1 cellular context compared by ENCODE assay signal in genomic region chr7:1001069-1001770, GRCh38.
A peak's percentile ranks its signal among the peaks of the same experiment; 100 is the strongest.
TF ChIP-seq lines count a peak whose summit lies in the region.

No MANE protein-coding gene starts in this region.

TF ChIP-seq in H1, 55 proteins besides CTCF, POLR2A, EP300 and RAD21:
- peak; percentile 68 for TF ChIP-seq BACH1 (IDR thresholded peaks at IDR 0.05; ENCODE audit: low read length)
- TF ChIP-seq YY1 (IDR thresholded peaks at IDR 0.05; ENCODE audit: low read depth, low read length), result peak; percentile 60; the same call in 1 of the 2 replicates
- TF ChIP-seq HDAC2 (IDR thresholded peaks at IDR 0.05; ENCODE audit: borderline replicate concordance in 1 of 2, low read depth in 2 of 2, low read length in 2 of 2), result peak in 1 of 2 experiments; percentile 51; a peak in 1 of 4 replicates
- 0 out of 2 replicates have a peak, but pooled peaks have one; percentile 37 for TF ChIP-seq GABPA (IDR thresholded peaks at IDR 0.05; ENCODE audit: borderline replicate concordance, insufficient read depth, low read length)
